Comparison of ENCODE assay signal across 9 cellular contexts in genomic region chr13:99374994-99375805, GRCh38.
DNase-seq lines count a peak whose midpoint lies in the region; ATAC-seq and TF ChIP-seq lines count a peak whose summit lies in the region.
"Had no signal": no experiment of that assay in that cellular context is flagged by ENCODE, and none has a peak within 500 bp of the region (broad histone marks: within the 10 kb centered on the region; RNA-seq: fewer than 3 reads in every experiment).

No MANE protein-coding gene starts in this region.

- no peaks in the 10 kb centered on the region for H3K27me3 Mint-ChIP-seq in Caco-2 (ENCODE audit: insufficient read depth, unreplicated experiment)

- TF ChIP-seq CTCF in omental fat pad (IDR thresholded peaks at IDR 0.05), result no peak
- TF ChIP-seq CTCF in Caco-2 (IDR thresholded peaks at IDR 0.05; ENCODE audit: insufficient read depth in 1 of 2, low read depth in 1 of 2, low read length in 1 of 2, severe bottlenecking in 1 of 2, unreplicated experiment in 1 of 2), result no peak

- no peak overlapping the region for H3K4me3 ChIP-seq in Caco-2 (ENCODE audit: low read depth, low read length)
- H3K4me3 ChIP-seq: thoracic aorta had no signal

- intact Hi-C loops in Caco-2 (cut with micrococcal nuclease; ENCODE audit: unreplicated experiment), result no loop called here

- no peak overlapping the region for H3K27ac Mint-ChIP-seq in Caco-2 (ENCODE audit: unreplicated experiment)

- H3K36me3 ChIP-seq in Caco-2 (ENCODE audit: control insufficient read depth, insufficient read depth, low read length), result peaks cover 2% of the 10 kb centered on the region; the same call in 1 of the 2 replicates
- H3K36me3 ChIP-seq: thoracic aorta had no signal

- no peaks in the 10 kb centered on the region for H3K4me1 Mint-ChIP-seq in Caco-2 (ENCODE audit: low read depth, unreplicated experiment)

- no TSS peak for BruUV-seq in Caco-2 (replicated peaks; lab: Mats Ljungman, UMichigan)

- H3K9me3 Mint-ChIP-seq in Caco-2 (ENCODE audit: unreplicated experiment), result no peaks in the 10 kb centered on the region

- CTCF ChIA-PET in Caco-2 (lab: Charles Lee), result interaction anchor here (0.7 kb wide), 1 partner anchor 151 kb away, joined by 4 read pairs; no protein-coding TSS in a partner anchor

- H3K4me1 ChIP-seq in Caco-2, result no peaks in the 10 kb centered on the region

- H3K4me3 Mint-ChIP-seq in Caco-2 (ENCODE audit: unreplicated experiment), result no peak overlapping the region

- H3K9me3 ChIP-seq in Caco-2, result no peaks in the 10 kb centered on the region
- H3K9me3 ChIP-seq: thoracic aorta had no signal

- POLR2A ChIA-PET in Caco-2 (lab: Charles Lee), result no interaction called here

- no peaks in the 10 kb centered on the region for H3K27me3 ChIP-seq in Caco-2 (replicated peaks; ENCODE audit: control insufficient read depth, insufficient read depth, low read length)

- peak; percentile 48 for DNase-seq in SIG-M5 (lab: John Stamatoyannopoulos, UW)
- DNase-seq in left lobe of liver (ENCODE audit: low spot score), result no peak
- no peak for DNase-seq in omental fat pad (ENCODE audit: low spot score)
- no peak for DNase-seq in NK-92 treated with Interleukin-12 subunit alpha and Interleukin-12 subunit beta, amount 100 ng/mL, for 24 hours (lab: John Stamatoyannopoulos, UW)
- DNase-seq in Caco-2, result no peak
- no peak for DNase-seq in NCI-H510A treated with DMSO at 0.1 percent for 48 hours (lab: John Stamatoyannopoulos, UW)

- peaks cover 62% of the 10 kb centered on the region for H3K36me3 Mint-ChIP-seq in Caco-2 (ENCODE audit: insufficient read depth, unreplicated experiment)

- ATAC-seq in GM18858 (IDR thresholded peaks at IDR 0.05; ENCODE audit: unreplicated experiment), result peak; percentile 23
- peak; percentile 59 for ATAC-seq in HG02759 (IDR thresholded peaks at IDR 0.05; ENCODE audit: unreplicated experiment)
- peak; percentile 30 for ATAC-seq in left lobe of liver
- no peak for ATAC-seq in omental fat pad (ENCODE audit: low FRiP score)
